In the genomic region with DNA sequence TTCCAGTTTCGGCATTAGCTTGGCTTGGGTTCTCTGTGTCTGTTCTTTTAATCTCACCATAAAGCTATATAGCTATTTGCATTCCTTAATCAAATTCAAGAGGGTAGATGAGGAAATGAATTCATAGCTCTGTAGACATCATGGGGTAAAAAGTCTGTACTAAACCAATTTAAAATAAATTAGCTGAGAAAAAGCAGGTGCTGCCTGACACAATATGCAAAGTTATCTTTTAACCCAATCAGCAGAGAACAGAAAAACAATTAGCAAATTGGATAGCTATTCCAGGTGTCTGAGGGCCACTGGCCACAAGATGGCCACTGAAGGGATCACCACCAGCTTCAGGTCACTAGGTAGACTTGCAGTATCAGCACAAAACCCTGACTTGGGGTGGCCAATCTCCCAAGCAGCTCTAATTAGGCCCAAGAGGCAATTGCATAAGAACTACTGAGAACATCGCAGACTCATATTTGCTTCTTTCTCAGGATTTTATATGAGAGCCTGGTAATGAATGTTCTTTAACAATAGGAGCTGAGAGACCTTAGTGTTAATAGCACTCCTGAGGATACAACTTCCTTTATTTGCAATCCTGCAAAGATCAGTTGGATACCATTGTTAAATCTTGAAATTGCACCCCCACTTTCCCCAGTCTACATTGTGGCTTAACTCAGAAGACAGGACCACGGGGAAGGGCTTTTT, we compare ENCODE assay signal across 24 cellular contexts.
"Had no signal": no experiment of that assay in that cellular context is flagged by ENCODE, and none has a peak within 500 bp of the region (broad histone marks: within the 10 kb centered on the region; RNA-seq: fewer than 3 reads in every experiment).

No MANE protein-coding gene starts in this region.

- H3K27me3 ChIP-seq: ascending aorta, body of pancreas had no signal

- H3K36me3 ChIP-seq: ascending aorta had no signal

- H3K9me3 Mint-ChIP-seq: activated naive CD4-positive, alpha-beta T cell treated with anti-CD3 and anti-CD28 coated beads, Interleukin-2, amount 50 U/mL, for 24 hours; activated T-cell treated with anti-CD3 and anti-CD28 coated beads, Interleukin-2, amount 50 U/mL, for 24 hours; activated T-helper 1 cell treated with anti-CD3 and anti-CD28 coated beads, Interleukin-12 subunit alpha, Interleukin-12 subunit beta, Interleukin-2, Interleukin-4 antibody, amounts not matched to agents 30 ng/mL and 10 ng/mL and 1 ng/mL, durations not matched to agents 14 hours and 24 hours and 36 hours; central memory CD8-positive, alpha-beta T cell; WTC11 had no signal

- DNase-seq: activated CD4-positive, alpha-beta T cell treated with anti-CD3 and anti-CD28 coated beads for 48 hours; activated CD4-positive, alpha-beta T cell treated with anti-CD3 and anti-CD28 coated beads, Interleukin-2, amount 50 U/mL, for 48 hours; activated CD4-positive, CD25-positive, alpha-beta regulatory T cell treated with anti-CD3 and anti-CD28 coated beads, Interleukin-2, amount 50 U/mL, for 72 hours; activated CD8-positive, alpha-beta memory T cell treated with anti-CD3 and anti-CD28 coated beads, Interleukin-2, amount 10 ng/mL, durations not matched to agents 7 days and 5 days; activated effector memory CD4-positive, alpha-beta T cell treated with Interleukin-2 at 50 U/mL for 16 hours; activated naive CD4-positive, alpha-beta T cell; activated T-cell treated with anti-CD3 and anti-CD28 coated beads, Interleukin-2, amount 50 U/mL, for 24 hours; amniotic stem cell; body of pancreas; cortex of kidney; KG1; NCI-H1092; NCI-H1417; NCI-H1694 treated with DMSO at 0.1 percent for 48 hours; NCI-H2029 treated with DMSO at 0.1 percent for 48 hours; NCI-H446; NCI-H524 treated with DMSO at 0.1 percent for 48 hours; T-helper 17 cell; T-helper 9 cell had no signal

- H3K4me3 Mint-ChIP-seq: activated CD8-positive, alpha-beta memory T cell treated with anti-CD3 and anti-CD28 coated beads, Interleukin-2, amount 10 ng/mL, durations not matched to agents 7 days and 5 days; activated naive CD4-positive, alpha-beta T cell treated with anti-CD3 and anti-CD28 coated beads, Interleukin-2, amount 50 U/mL, for 24 hours; activated T-cell treated with anti-CD3 and anti-CD28 coated beads, Interleukin-2, amount 50 U/mL, for 24 hours; activated T-helper 1 cell treated with anti-CD3 and anti-CD28 coated beads, Interleukin-12 subunit alpha, Interleukin-12 subunit beta, Interleukin-2, Interleukin-4 antibody, amounts not matched to agents 30 ng/mL and 10 ng/mL and 1 ng/mL, durations not matched to agents 14 hours and 24 hours and 36 hours; central memory CD8-positive, alpha-beta T cell; T-helper 17 cell; WTC11 had no signal

- H3K4me1 Mint-ChIP-seq: activated CD8-positive, alpha-beta memory T cell treated with anti-CD3 and anti-CD28 coated beads, Interleukin-2, amount 10 ng/mL, durations not matched to agents 7 days and 5 days; activated naive CD4-positive, alpha-beta T cell treated with anti-CD3 and anti-CD28 coated beads, Interleukin-2, amount 50 U/mL, for 24 hours; central memory CD8-positive, alpha-beta T cell; T-helper 17 cell had no signal

- H3K9me3 ChIP-seq: ascending aorta, body of pancreas had no signal

- H3K4me3 ChIP-seq: ascending aorta, body of pancreas had no signal

- H3K36me3 Mint-ChIP-seq: activated CD8-positive, alpha-beta memory T cell treated with anti-CD3 and anti-CD28 coated beads, Interleukin-2, amount 10 ng/mL, durations not matched to agents 7 days and 5 days; activated naive CD4-positive, alpha-beta T cell treated with anti-CD3 and anti-CD28 coated beads, Interleukin-2, amount 50 U/mL, for 24 hours; WTC11 had no signal

- H3K4me1 ChIP-seq: ascending aorta, body of pancreas had no signal

- H3K27ac ChIP-seq: ascending aorta, body of pancreas had no signal

- H3K27ac Mint-ChIP-seq: activated CD8-positive, alpha-beta memory T cell treated with anti-CD3 and anti-CD28 coated beads, Interleukin-2, amount 10 ng/mL, durations not matched to agents 7 days and 5 days; activated naive CD4-positive, alpha-beta T cell treated with anti-CD3 and anti-CD28 coated beads, Interleukin-2, amount 50 U/mL, for 24 hours; activated T-cell treated with anti-CD3 and anti-CD28 coated beads, Interleukin-2, amount 50 U/mL, for 24 hours; activated T-helper 1 cell treated with anti-CD3 and anti-CD28 coated beads, Interleukin-12 subunit alpha, Interleukin-12 subunit beta, Interleukin-2, Interleukin-4 antibody, amounts not matched to agents 30 ng/mL and 10 ng/mL and 1 ng/mL, durations not matched to agents 14 hours and 24 hours and 36 hours; T-helper 17 cell; WTC11 had no signal

- H3K27me3 Mint-ChIP-seq: activated CD8-positive, alpha-beta memory T cell treated with anti-CD3 and anti-CD28 coated beads, Interleukin-2, amount 10 ng/mL, durations not matched to agents 7 days and 5 days; activated naive CD4-positive, alpha-beta T cell treated with anti-CD3 and anti-CD28 coated beads, Interleukin-2, amount 50 U/mL, for 24 hours; activated T-cell treated with anti-CD3 and anti-CD28 coated beads, Interleukin-2, amount 50 U/mL, for 24 hours; T-helper 17 cell had no signal
